Comparison of ENCODE assay signal across 11 cellular contexts in genomic region chr17:58327363-58328194, GRCh38. TPM values are rescaled to one million over a fixed set of nuclear protein-coding genes. Genes with fewer than 3 reads are reported as not detected.
DNase-seq lines count a peak whose midpoint lies in the region; ATAC-seq and TF ChIP-seq lines count a peak whose summit lies in the region.
"Had no signal": no experiment of that assay in that cellular context is flagged by ENCODE, and none has a peak within 500 bp of the region (broad histone marks: within the 10 kb centered on the region; RNA-seq: fewer than 3 reads in every experiment).

No MANE protein-coding gene starts in this region.

- H3K9me3 Mint-ChIP-seq in CD4-positive, CD25-positive, alpha-beta regulatory T cell = peaks cover 0 to 2% (median 0%) of the 10 kb centered on the region in 7 donors
- no peaks in the 10 kb centered on the region for H3K9me3 Mint-ChIP-seq in activated CD4-positive, alpha-beta memory T cell treated with anti-CD3 and anti-CD28 coated beads, Interleukin-2, amount 10 ng/mL, durations not matched to agents 7 days and 5 days

- peak overlapping the region; percentile 93 to 98 (median 95) for H3K27ac Mint-ChIP-seq in CD4-positive, CD25-positive, alpha-beta regulatory T cell
- H3K27ac Mint-ChIP-seq in activated CD4-positive, alpha-beta memory T cell treated with anti-CD3 and anti-CD28 coated beads, Interleukin-2, amount 10 ng/mL, durations not matched to agents 7 days and 5 days = peak overlapping the region; percentile 99

- TF ChIP-seq CTCF in mucosa of descending colon (IDR thresholded peaks at IDR 0.05) = no peak

- H3K9me3 ChIP-seq in CD4-positive, CD25-positive, alpha-beta regulatory T cell (ENCODE audit: control insufficient read depth in 2 of 2, low read length in 2 of 2) = no peaks in the 10 kb centered on the region
- no peaks in the 10 kb centered on the region for H3K9me3 ChIP-seq in mucosa of descending colon
- H3K9me3 ChIP-seq: suprapubic skin had no signal

- H3K27ac ChIP-seq in CD4-positive, CD25-positive, alpha-beta regulatory T cell (ENCODE audit: insufficient read depth, low read length, poor library complexity, severe bottlenecking) = peak overlapping the region; percentile 99
- H3K27ac ChIP-seq: suprapubic skin had no signal

- H3K4me1 ChIP-seq in CD4-positive, CD25-positive, alpha-beta regulatory T cell (ENCODE audit: control insufficient read depth, insufficient read depth, low read length, poor library complexity, severe bottlenecking) = peaks cover 61% of the 10 kb centered on the region
- peaks cover 6% of the 10 kb centered on the region for H3K4me1 ChIP-seq in mucosa of descending colon (ENCODE audit: low read depth)

- POLR2A ChIA-PET in activated CD4-positive, alpha-beta memory T cell treated with anti-CD3 and anti-CD28 coated beads, Interleukin-2, amount 10 ng/mL, durations not matched to agents 7 days and 5 days (lab: Charles Lee) = interaction anchor here (0.6 to 22.3 kb wide), 15 partner anchors 12 to 1290 kb away, joined by 3 to 1460 read pairs (median 4); partner anchors contain the start of genes HSF5, MKS1, RNF43 and SUPT4H1

- DNase-seq in CD4-positive, CD25-positive, alpha-beta regulatory T cell = peak in 1 of 3 donors; percentile 62
- DNase-seq in GM19240 (ENCODE audit: insufficient read length, low spot score) = peak; percentile 60
- DNase-seq in activated CD4-positive, alpha-beta memory T cell treated with anti-CD3 and anti-CD28 coated beads, Interleukin-2, amount 10 ng/mL, durations not matched to agents 7 days and 5 days = peak; percentile 50
- DNase-seq in mucosa of descending colon = peak in 2 of 3 donors; percentile 41 to 79
- DNase-seq in retina = no peak
- DNase-seq in activated gamma-delta T cell (lab: John Stamatoyannopoulos, UW) = no peak
- DNase-seq in ACHN = no peak
- DNase-seq in GM03348 (ENCODE audit: low spot score) = no peak
- DNase-seq: left colon, SW 1271 had no signal

- in situ Hi-C loops in ACHN (cut with HindIII; ENCODE audit: low pct_ligation_motif_present, low pct_unique_long_range_greater_than_20kb, low sequenced_read_pairs) = no loop called here

- ATAC-seq in CD4-positive, CD25-positive, alpha-beta regulatory T cell (ENCODE audit: low read depth in 2 of 2) = peak in 1 of 2 donors; percentile 27
- no peak for ATAC-seq in mucosa of descending colon
- ATAC-seq: left colon had no signal

- CTCF ChIA-PET in activated CD4-positive, alpha-beta memory T cell treated with anti-CD3 and anti-CD28 coated beads, Interleukin-2, amount 10 ng/mL, durations not matched to agents 7 days and 5 days (lab: Charles Lee) = interaction anchor here (0.6 to 3.5 kb wide), 6 partner anchors 10 to 160 kb away, joined by 3 to 41 read pairs (median 23); partner anchors contain the start of genes HSF5, RNF43 and SUPT4H1

- intact Hi-C loops in mucosa of descending colon (cut with DNase I, micrococcal nuclease) = no loop called here

- peak overlapping the region; percentile 99 for H3K4me3 ChIP-seq in CD4-positive, CD25-positive, alpha-beta regulatory T cell (ENCODE audit: low read depth, low read length)
- H3K4me3 ChIP-seq in mucosa of descending colon = no peak overlapping the region
- H3K4me3 ChIP-seq: suprapubic skin had no signal

- peaks cover 11% of the 10 kb centered on the region for H3K36me3 ChIP-seq in CD4-positive, CD25-positive, alpha-beta regulatory T cell (ENCODE audit: control insufficient read depth, insufficient read depth, low read length)
- H3K36me3 ChIP-seq in mucosa of descending colon (ENCODE audit: low read depth) = no peaks in the 10 kb centered on the region
- H3K36me3 ChIP-seq: suprapubic skin had no signal

- H3K27me3 Mint-ChIP-seq in CD4-positive, CD25-positive, alpha-beta regulatory T cell = peaks cover 4% of the 10 kb centered on the region
- H3K27me3 Mint-ChIP-seq in activated CD4-positive, alpha-beta memory T cell treated with anti-CD3 and anti-CD28 coated beads, Interleukin-2, amount 10 ng/mL, durations not matched to agents 7 days and 5 days = peaks cover 2% of the 10 kb centered on the region

- peak overlapping the region; percentile 97 to 100 (median 99) for H3K4me3 Mint-ChIP-seq in CD4-positive, CD25-positive, alpha-beta regulatory T cell
- H3K4me3 Mint-ChIP-seq in activated CD4-positive, alpha-beta memory T cell treated with anti-CD3 and anti-CD28 coated beads, Interleukin-2, amount 10 ng/mL, durations not matched to agents 7 days and 5 days = peak overlapping the region; percentile 98

- no peaks in the 10 kb centered on the region for H3K27me3 ChIP-seq in CD4-positive, CD25-positive, alpha-beta regulatory T cell (ENCODE audit: control insufficient read depth, insufficient read depth, low read length)

- peaks cover 0 to 53% (median 23%) of the 10 kb centered on the region in 4 donors for H3K4me1 Mint-ChIP-seq in CD4-positive, CD25-positive, alpha-beta regulatory T cell
- peaks cover 37% of the 10 kb centered on the region for H3K4me1 Mint-ChIP-seq in activated CD4-positive, alpha-beta memory T cell treated with anti-CD3 and anti-CD28 coated beads, Interleukin-2, amount 10 ng/mL, durations not matched to agents 7 days and 5 days

- peaks cover 19% of the 10 kb centered on the region for H3K36me3 Mint-ChIP-seq in CD4-positive, CD25-positive, alpha-beta regulatory T cell
- H3K36me3 Mint-ChIP-seq in activated CD4-positive, alpha-beta memory T cell treated with anti-CD3 and anti-CD28 coated beads, Interleukin-2, amount 10 ng/mL, durations not matched to agents 7 days and 5 days (ENCODE audit: low read depth) = peaks cover 61% of the 10 kb centered on the region

RNA-seq across cellular contexts. Expression of gene TSPOAP1, which starts 1.0 kb away (rescaled TPM):
- 47.4 TPM for total RNA-seq in CD4-positive, CD25-positive, alpha-beta regulatory T cell
- 1 to 10 TPM in 2 of 4 donors, under 1 TPM in 2; 0.73 to 1.6 (median 0.92) TPM for polyA plus RNA-seq in CD4-positive, CD25-positive, alpha-beta regulatory T cell
- total RNA-seq in activated CD4-positive, alpha-beta memory T cell treated with anti-CD3 and anti-CD28 coated beads, Interleukin-2, amount 10 ng/mL, durations not matched to agents 7 days and 5 days = 10 to 100 TPM; 60.9 to 69.4 TPM
- total RNA-seq in mucosa of descending colon = 10 to 100 TPM in 1 of 3 donors, 1 to 10 TPM in 2; 5.3 to 27.7 (median 8.3) TPM

RNA-seq across cellular contexts. Expression of gene SUPT4H1, which starts 24.4 kb away (rescaled TPM):
- 52.6 TPM for total RNA-seq in CD4-positive, CD25-positive, alpha-beta regulatory T cell
- 100 to 1,000 TPM; 123 to 177 (median 136) TPM for polyA plus RNA-seq in CD4-positive, CD25-positive, alpha-beta regulatory T cell
- 10 to 100 TPM; 85.8 to 91.0 TPM for total RNA-seq in activated CD4-positive, alpha-beta memory T cell treated with anti-CD3 and anti-CD28 coated beads, Interleukin-2, amount 10 ng/mL, durations not matched to agents 7 days and 5 days
- total RNA-seq in mucosa of descending colon = 10 to 100 TPM; 57.9 to 79.5 (median 68.9) TPM

RNA-seq across cellular contexts. Expression of gene MPO, which starts 46.8 kb away (rescaled TPM):
- total RNA-seq in CD4-positive, CD25-positive, alpha-beta regulatory T cell = not detected
- under 1 TPM in 1 of 4 donors, not detected in 3; 0.19 TPM for polyA plus RNA-seq in CD4-positive, CD25-positive, alpha-beta regulatory T cell
- total RNA-seq in activated CD4-positive, alpha-beta memory T cell treated with anti-CD3 and anti-CD28 coated beads, Interleukin-2, amount 10 ng/mL, durations not matched to agents 7 days and 5 days = under 1 TPM; 0.08 to 0.38 TPM
- total RNA-seq in mucosa of descending colon = under 1 TPM in 1 of 3 donors, not detected in 2; 0.19 TPM
- total RNA-seq: suprapubic skin had no signal

Comparison
In these comparisons a context has a peak if more than half of its experiments do, and no peak if none do; other contexts are left out.
1. DNase-seq: peak in GM19240 (single experiment), activated CD4-positive, alpha-beta memory T cell treated with anti-CD3 and anti-CD28 coated beads, Interleukin-2, amount 10 ng/mL, durations not matched to agents 7 days and 5 days (single experiment) and mucosa of descending colon (2 of 3); none in retina (single experiment), activated gamma-delta T cell (single experiment), ACHN (single experiment) and GM03348 (single experiment).